18 cellular contexts compared by ENCODE assay signal in genomic region chr17:82915697-82916027, GRCh38.
DNase-seq lines count a peak whose midpoint lies in the region; ATAC-seq, FAIRE-seq and TF ChIP-seq lines count a peak whose summit lies in the region.
"Had no signal": no experiment of that assay in that cellular context is flagged by ENCODE, and none has a peak within 500 bp of the region (broad histone marks: within the 10 kb centered on the region; RNA-seq: fewer than 3 reads in every experiment).

No MANE protein-coding gene starts in this region.

- H3K27me3 ChIP-seq in BLaER1: no peaks in the 10 kb centered on the region
- H3K27me3 ChIP-seq in GM12878 (replicated peaks in 1 of 2; ENCODE audit: control insufficient read depth in 2 of 2, insufficient read depth in 2 of 2, low read length in 1 of 2): no peaks in the 10 kb centered on the region
- H3K27me3 ChIP-seq in CD4-positive, alpha-beta T cell (ENCODE audit: control insufficient read depth, insufficient read depth, low read length): no peaks in the 10 kb centered on the region
- no peaks in the 10 kb centered on the region for H3K27me3 ChIP-seq in testis
- H3K27me3 ChIP-seq: SJSA1 had no signal

- peak; percentile 43 for ATAC-seq in GM12878
- ATAC-seq in CD4-positive, alpha-beta T cell (ENCODE audit: poor library complexity): no peak

- peak overlapping the region; percentile 90 for H3K27ac Mint-ChIP-seq in nephron progenitor cell
- no peak overlapping the region for H3K27ac Mint-ChIP-seq in CD4-positive, alpha-beta T cell

- TF ChIP-seq RAD21 in GM12878 (IDR thresholded peaks at IDR 0.05; ENCODE audit: insufficient read depth, low read depth, low read length): no peak

- TF ChIP-seq EP300 in GM12878 (IDR thresholded peaks at IDR 0.05; ENCODE audit: borderline replicate concordance in 1 of 2, control insufficient read depth in 1 of 2, low read depth in 2 of 2, low read length in 2 of 2): no peak

- no peaks in the 10 kb centered on the region for H3K27me3 Mint-ChIP-seq in nephron progenitor cell (ENCODE audit: low read depth, poor library complexity)
- no peaks in the 10 kb centered on the region for H3K27me3 Mint-ChIP-seq in CD4-positive, alpha-beta T cell
- H3K27me3 Mint-ChIP-seq: CD4-positive, CD25-positive, alpha-beta regulatory T cell had no signal

- H4K20me1 ChIP-seq in BLaER1: peaks cover 82% of the 10 kb centered on the region
- H4K20me1 ChIP-seq in GM12878 (ENCODE audit: control insufficient read depth, insufficient read depth): no peaks in the 10 kb centered on the region

- DNase-seq in GM12878 (ENCODE audit: low read depth, low spot score): no peak
- DNase-seq in nephron progenitor cell: no peak
- no peak for DNase-seq in activated effector memory CD4-positive, alpha-beta T cell treated with Interleukin-2 at 50 U/mL for 16 hours
- no peak for DNase-seq in NCI-H1105 treated with DMSO at 0.1 percent for 48 hours (lab: John Stamatoyannopoulos, UW)
- no peak for DNase-seq in CD4-positive, alpha-beta T cell
- no peak for DNase-seq in testis
- DNase-seq: CD4-positive, CD25-positive, alpha-beta regulatory T cell; GM23248; HCEC 1CT; NCI-H187; NCI-H69; PC-9 had no signal

- no TSS peak for BruUV-seq in GM12878 (replicated peaks; lab: Mats Ljungman, UMichigan)

- TF ChIP-seq CTCF in HEK293 (tag by site-specific recombination; IDR thresholded peaks at IDR 0.05) (no peak), GM12878 (IDR thresholded peaks at IDR 0.05 in 2 of 3, conservative IDR thresholded peaks at IDR 0.05 in 1 of 3; ENCODE audit: control insufficient read depth in 2 of 3, extremely low read depth in 1 of 3, insufficient read depth in 1 of 3, low read depth in 3 of 3, low read length in 3 of 3) (no peak), nephron progenitor cell (IDR thresholded peaks at IDR 0.05) (no peak), testis (IDR thresholded peaks at IDR 0.05) (no peak)
- TF ChIP-seq CTCF in CD4-positive, alpha-beta T cell (IDR thresholded peaks at IDR 0.05): no peak

- H3K4me1 Mint-ChIP-seq in nephron progenitor cell: peaks cover 29% of the 10 kb centered on the region
- peaks cover 15% of the 10 kb centered on the region for H3K4me1 Mint-ChIP-seq in CD4-positive, alpha-beta T cell (ENCODE audit: low read depth)

- intact Hi-C loops in GM12878 (cut with micrococcal nuclease; ENCODE audit: unreplicated experiment) (loop anchor here (2.0 kb wide), 1 partner anchor 51 kb away; no protein-coding TSS in a partner anchor), testis (cut with DNase I; ENCODE audit: low total_unique reads) (no loop called here)
- intact Hi-C loops in CD4-positive, alpha-beta T cell (cut with DNase I, micrococcal nuclease): loop anchor here in 1 of 2 experiments (10.0 kb wide), 1 partner anchor 241 kb away; no protein-coding TSS in a partner anchor

- POLR2A ChIA-PET in HEK293 (lab: Yijun Ruan, JAX) (no interaction called here), GM12878 (lab: Charles Lee) (no interaction called here)
- POLR2A ChIA-PET in CD4-positive, alpha-beta T cell (lab: Charles Lee): no interaction called here

- H3K4me1 ChIP-seq in BLaER1 (peaks cover 82% of the 10 kb centered on the region), HEK293 (ENCODE audit: control insufficient read depth, insufficient read depth, low read length) (no peaks in the 10 kb centered on the region), GM12878 (ENCODE audit: control insufficient read depth, insufficient read depth, low read length) (peaks cover 28% of the 10 kb centered on the region), testis (no peaks in the 10 kb centered on the region)
- H3K4me1 ChIP-seq: SJSA1 had no signal

- peaks cover 42% of the 10 kb centered on the region for H3K36me3 ChIP-seq in BLaER1
- H3K36me3 ChIP-seq in HEK293 (ENCODE audit: control insufficient read depth in 2 of 2, insufficient read depth in 1 of 2, low read length in 2 of 2): peaks cover 0 to 48% of the 10 kb centered on the region in 2 experiments; a peak in 1 of 3 replicates
- peaks cover 2 to 15% of the 10 kb centered on the region in 2 experiments; a peak in 3 of 4 replicates for H3K36me3 ChIP-seq in GM12878 (ENCODE audit: control insufficient read depth in 2 of 2, insufficient read depth in 2 of 2, low read length in 1 of 2)
- no peaks in the 10 kb centered on the region for H3K36me3 ChIP-seq in testis (ENCODE audit: low read depth, missing control alignments)

- peaks cover 52% of the 10 kb centered on the region for H3K36me3 Mint-ChIP-seq in nephron progenitor cell (ENCODE audit: low read depth)
- H3K36me3 Mint-ChIP-seq in CD4-positive, alpha-beta T cell (ENCODE audit: low read depth): peaks cover 49% of the 10 kb centered on the region

- H3K27ac ChIP-seq in BLaER1: peak overlapping the region; percentile 63
- H3K27ac ChIP-seq in HEK293 (ENCODE audit: extremely low read depth, low read depth, low read length): no peak overlapping the region
- H3K27ac ChIP-seq in GM12878 (ENCODE audit: control insufficient read depth, insufficient read depth): no peak overlapping the region
- no peak overlapping the region for H3K27ac ChIP-seq in CD4-positive, alpha-beta T cell (ENCODE audit: low read depth, low read length)
- no peak overlapping the region for H3K27ac ChIP-seq in testis
- H3K27ac ChIP-seq: GM23248, HL-60, PC-9, SJSA1 had no signal

- TF ChIP-seq POLR2A in GM12878 (IDR thresholded peaks at IDR 0.05; ENCODE audit: low read depth, low read length): no peak
- no peak for TF ChIP-seq POLR2A in testis (IDR thresholded peaks at IDR 0.05)

- peak overlapping the region; percentile 57 for H3K4me3 ChIP-seq in BLaER1
- no peak overlapping the region for H3K4me3 ChIP-seq in HEK293 (ENCODE audit: low read depth, low read length)
- H3K4me3 ChIP-seq in GM12878: no peak overlapping the region
- no peak overlapping the region for H3K4me3 ChIP-seq in testis
- H3K4me3 ChIP-seq: GM23248, PC-9, SJSA1 had no signal

- RAD21 ChIA-PET in GM12878 (lab: Charles Lee; ENCODE audit: unreplicated experiment): interaction anchor here (2.9 kb wide), 1 partner anchor 134 kb away, joined by 24 read pairs; no protein-coding TSS in a partner anchor

- H2AFZ ChIP-seq in GM12878 (ENCODE audit: control insufficient read depth, low read depth, low read length): peak overlapping the region; percentile 18; the same call in 1 of the 2 replicates
- H2AFZ ChIP-seq: GM23248, PC-9 had no signal

- WGBS in GM12878 (ENCODE audit: insufficient coverage, insufficient replicate concordance, low lambda C conversion rate, missing lambda C conversion rate): 63% methylated on average over 13 of the region's 13 CpGs
- 92 to 97% methylated on average over 13 of the region's 13 CpGs for WGBS in testis, 2 donors

- no peaks in the 10 kb centered on the region for H3K9me3 Mint-ChIP-seq in nephron progenitor cell
- no peaks in the 10 kb centered on the region for H3K9me3 Mint-ChIP-seq in CD4-positive, alpha-beta T cell
- H3K9me3 Mint-ChIP-seq: CD4-positive, CD25-positive, alpha-beta regulatory T cell had no signal

- in situ Hi-C loops in GM12878 (cut with MboI): no loop called here

- no peaks in the 10 kb centered on the region for H3K79me2 ChIP-seq in GM12878 (ENCODE audit: control insufficient read depth, insufficient read depth, low read length)

- no peak overlapping the region for H3K4me3 Mint-ChIP-seq in nephron progenitor cell
- no peak overlapping the region for H3K4me3 Mint-ChIP-seq in CD4-positive, alpha-beta T cell
- H3K4me3 Mint-ChIP-seq: CD4-positive, CD25-positive, alpha-beta regulatory T cell had no signal

- H3K9me3 ChIP-seq in BLaER1 (no peaks in the 10 kb centered on the region), HEK293 (ENCODE audit: control insufficient read depth, insufficient read depth, low read depth, low read length) (no peaks in the 10 kb centered on the region), GM12878 (replicated peaks; ENCODE audit: control insufficient read depth, insufficient read depth, low read length) (no peaks in the 10 kb centered on the region), testis (no peaks in the 10 kb centered on the region)
- H3K9me3 ChIP-seq in CD4-positive, alpha-beta T cell (ENCODE audit: control insufficient read depth, low read length): no peaks in the 10 kb centered on the region
- H3K9me3 ChIP-seq: SJSA1 had no signal

- FAIRE-seq in GM12878 (lab: Jason Lieb, UNC): peak; percentile 59
- FAIRE-seq: A204.1, HTR-8/SVneo had no signal

- H3K9ac ChIP-seq in BLaER1 (0 out of 2 replicates have a peak overlapping the region, but pooled peaks have one; percentile 46), GM12878 (ENCODE audit: control insufficient read depth, insufficient read depth, low read length) (no peak overlapping the region)
- H3K9ac ChIP-seq: GM23248 had no signal

- CTCF ChIA-PET in HEK293 (lab: Yijun Ruan, JAX): interaction anchor here (0.7 to 0.8 kb wide), 3 partner anchors 58 to 134 kb away, joined by 3 to 4 read pairs (median 3); no protein-coding TSS in a partner anchor
- CTCF ChIA-PET in GM12878 (lab: Yijun Ruan, JAX): interaction anchor here (1.7 to 3.4 kb wide), 4 partner anchors 45 to 284 kb away, joined by 3 to 25 read pairs (median 10); no protein-coding TSS in a partner anchor
- CTCF ChIA-PET in CD4-positive, alpha-beta T cell (lab: Charles Lee): no interaction called here

- H3K4me2 ChIP-seq in BLaER1 (peak overlapping the region; percentile 99), GM12878 (ENCODE audit: control insufficient read depth, insufficient read depth) (peak overlapping the region; percentile 60)
- H3K4me2 ChIP-seq: PC-9 had no signal

- SMC1A ChIA-PET in GM12878 (lab: Charles Lee; ENCODE audit: uncharacterized antibody, unreplicated experiment): interaction anchor here (1.4 to 2.8 kb wide), 2 partner anchors 51 to 55 kb away, joined by 3 to 14 read pairs; no protein-coding TSS in a partner anchor

TF ChIP-seq in HEK293, 187 proteins besides CTCF, POLR2A, EP300 and RAD21:
- TF ChIP-seq FEZF1 (tag by site-specific recombination; IDR thresholded peaks at IDR 0.05): no peak
- peak; percentile 37; the same call in 1 of the 2 replicates for TF ChIP-seq SCRT2 (tag by site-specific recombination; IDR thresholded peaks at IDR 0.05)
TF ChIP-seq in HEK293: peak in this region for 1.

TF ChIP-seq in GM12878, 131 proteins besides CTCF, POLR2A, EP300 and RAD21 (continues in another document):
- TF ChIP-seq PKNOX1 (IDR thresholded peaks at IDR 0.05) (no peak), STAT3 (IDR thresholded peaks at IDR 0.05; ENCODE audit: low read depth, low read length) (no peak), HDAC6 (IDR thresholded peaks at IDR 0.05; ENCODE audit: unreplicated experiment) (no peak), STAT1 (conservative IDR thresholded peaks at IDR 0.05) (no peak), HDGF (IDR thresholded peaks at IDR 0.05) (no peak), EGR1 (IDR thresholded peaks at IDR 0.05; ENCODE audit: borderline replicate concordance in 1 of 2, low read depth in 2 of 2, low read length in 2 of 2) (no peak)
